ENCODE assay signal across 8 cellular contexts in the genomic region with DNA sequence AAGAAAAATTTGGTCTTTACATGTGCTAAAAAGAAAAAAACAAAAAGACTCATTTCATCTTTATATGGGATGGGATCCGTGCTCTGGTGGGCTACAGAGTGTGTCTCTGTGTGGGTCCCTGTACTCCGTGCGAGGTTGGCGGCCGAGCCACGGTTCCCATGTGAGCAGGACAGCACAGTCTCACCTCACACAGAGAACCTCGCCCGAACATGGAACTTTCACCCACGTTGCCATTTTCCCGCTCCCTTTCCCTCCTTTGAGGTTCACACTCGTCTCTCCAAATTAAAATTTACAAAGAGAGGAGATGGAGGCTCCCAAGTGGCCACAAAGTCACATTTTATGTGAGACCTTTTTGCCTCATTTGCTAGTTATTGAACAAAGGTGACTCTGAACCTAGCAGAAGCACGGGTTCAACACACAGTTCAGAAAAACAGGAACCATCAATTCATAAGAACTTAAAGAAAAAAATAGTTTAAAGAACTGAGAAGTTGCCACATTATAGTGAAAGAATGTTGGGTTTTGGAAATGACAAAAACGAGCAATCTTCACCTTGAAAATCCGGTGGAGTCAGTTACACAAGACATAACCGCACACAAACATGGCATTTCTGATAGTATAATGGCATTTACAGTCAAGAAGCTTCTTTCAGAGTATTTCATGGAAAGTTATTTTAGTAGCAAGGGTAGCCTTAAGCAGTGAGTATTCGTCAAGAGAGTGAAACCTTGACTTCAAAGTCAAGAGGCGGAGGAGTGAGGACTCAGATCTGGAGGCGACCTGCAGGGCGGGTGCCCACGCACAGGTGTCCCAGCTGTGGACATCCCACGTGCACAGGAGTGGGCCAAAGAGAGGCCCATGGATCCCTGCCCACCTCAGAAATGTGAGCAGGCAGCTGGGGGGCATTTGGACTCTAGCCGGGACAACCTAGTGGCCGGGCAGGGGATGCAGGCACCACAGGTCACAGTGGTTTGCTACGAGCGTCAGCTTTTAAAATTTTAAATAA.
DNase-seq lines count a peak whose midpoint lies in the region; ATAC-seq and TF ChIP-seq lines count a peak whose summit lies in the region.
"Not testable (repeated sequence)": the region's sequence is repeated elsewhere in the genome, so short reads cannot be mapped to it uniquely, and the experiment has no call there.

No MANE protein-coding gene starts in this region.

- peak overlapping the region; percentile 81 for H3K27ac Mint-ChIP-seq in CD8-positive, alpha-beta T cell
- H3K27ac Mint-ChIP-seq in T-cell = peak overlapping the region; percentile 39 to 97
- peak overlapping the region; percentile 96 for H3K27ac Mint-ChIP-seq in activated T-helper 1 cell treated with anti-CD3 and anti-CD28 coated beads, Interleukin-12 subunit alpha, Interleukin-12 subunit beta, Interleukin-2, Interleukin-4 antibody, amounts not matched to agents 30 ng/mL and 10 ng/mL and 1 ng/mL, durations not matched to agents 14 hours and 24 hours and 36 hours
- H3K27ac Mint-ChIP-seq in effector memory CD8-positive, alpha-beta T cell = peak overlapping the region; percentile 82 to 96

- ATAC-seq in CD8-positive, alpha-beta T cell; effector memory CD8-positive, alpha-beta T cell (replicated peaks): not testable (repeated sequence)
- ATAC-seq in GM18867 (IDR thresholded peaks at IDR 0.05; ENCODE audit: unreplicated experiment) = peak; percentile 52
- peak; percentile 45 for ATAC-seq in GM21576 (IDR thresholded peaks at IDR 0.05; ENCODE audit: unreplicated experiment)
- peak; percentile 38 for ATAC-seq in HG03095 (IDR thresholded peaks at IDR 0.05; ENCODE audit: unreplicated experiment)
- peak in 3 of 4 experiments; percentile 18 to 42 (median 28) for ATAC-seq in T-cell (replicated peaks in 1 of 4)

- not testable (repeated sequence) for H3K9me3 ChIP-seq in CD8-positive, alpha-beta T cell (ENCODE audit: low read length)

- H3K4me3 ChIP-seq in CD8-positive, alpha-beta T cell (ENCODE audit: low read depth, low read length) = not testable (repeated sequence)

- CTCF ChIA-PET in CD8-positive, alpha-beta T cell (lab: Charles Lee); T-cell (lab: Charles Lee): not testable (repeated sequence)

- DNase-seq in CD8-positive, alpha-beta T cell; T-cell; activated T-helper 1 cell treated with anti-CD3 and anti-CD28 coated beads, Interleukin-12 subunit alpha, Interleukin-12 subunit beta, Interleukin-2, Interleukin-4 antibody, amounts not matched to agents 30 ng/mL and 10 ng/mL and 1 ng/mL, durations not matched to agents 14 hours and 24 hours and 36 hours (ENCODE audit: low spot score); effector memory CD8-positive, alpha-beta T cell: not testable (repeated sequence)
- DNase-seq in stimulated activated CD4-positive, alpha-beta T cell treated with anti-CD3 and anti-CD28 coated beads, Interleukin-2, amount 100 ng/mL, for 24 hours = peak; percentile 68 to 70

- not testable (repeated sequence) for H3K27me3 ChIP-seq in CD8-positive, alpha-beta T cell (ENCODE audit: insufficient read depth, low read length)

- H3K9me3 Mint-ChIP-seq in CD8-positive, alpha-beta T cell; T-cell; activated T-helper 1 cell treated with anti-CD3 and anti-CD28 coated beads, Interleukin-12 subunit alpha, Interleukin-12 subunit beta, Interleukin-2, Interleukin-4 antibody, amounts not matched to agents 30 ng/mL and 10 ng/mL and 1 ng/mL, durations not matched to agents 14 hours and 24 hours and 36 hours; effector memory CD8-positive, alpha-beta T cell: not testable (repeated sequence)

- not testable (repeated sequence) for H3K4me1 ChIP-seq in CD8-positive, alpha-beta T cell (ENCODE audit: insufficient read depth, low read length)

- TF ChIP-seq CTCF in CD8-positive, alpha-beta T cell (IDR thresholded peaks at IDR 0.05) = not testable (repeated sequence)

- H3K27me3 Mint-ChIP-seq in CD8-positive, alpha-beta T cell (ENCODE audit: low read depth); T-cell; activated T-helper 1 cell treated with anti-CD3 and anti-CD28 coated beads, Interleukin-12 subunit alpha, Interleukin-12 subunit beta, Interleukin-2, Interleukin-4 antibody, amounts not matched to agents 30 ng/mL and 10 ng/mL and 1 ng/mL, durations not matched to agents 14 hours and 24 hours and 36 hours (ENCODE audit: insufficient read depth); effector memory CD8-positive, alpha-beta T cell: not testable (repeated sequence)

- POLR2A ChIA-PET in CD8-positive, alpha-beta T cell (lab: Charles Lee); T-cell (lab: Charles Lee): not testable (repeated sequence)

- H3K4me3 Mint-ChIP-seq in CD8-positive, alpha-beta T cell = peak overlapping the region; percentile 67
- H3K4me3 Mint-ChIP-seq in T-cell = peak overlapping the region; percentile 31 to 76 (median 57)
- peak overlapping the region; percentile 82 for H3K4me3 Mint-ChIP-seq in activated T-helper 1 cell treated with anti-CD3 and anti-CD28 coated beads, Interleukin-12 subunit alpha, Interleukin-12 subunit beta, Interleukin-2, Interleukin-4 antibody, amounts not matched to agents 30 ng/mL and 10 ng/mL and 1 ng/mL, durations not matched to agents 14 hours and 24 hours and 36 hours
- H3K4me3 Mint-ChIP-seq in effector memory CD8-positive, alpha-beta T cell = peak overlapping the region; percentile 64 to 74

- H3K36me3 ChIP-seq in CD8-positive, alpha-beta T cell (ENCODE audit: insufficient read depth, low read length) = not testable (repeated sequence)

- not testable (repeated sequence) for H3K27ac ChIP-seq in CD8-positive, alpha-beta T cell (ENCODE audit: low read depth, low read length)

- intact Hi-C loops in CD8-positive, alpha-beta T cell (cut with DNase I, micrococcal nuclease); activated T-helper 1 cell treated with anti-CD3 and anti-CD28 coated beads, Interleukin-12 subunit alpha, Interleukin-12 subunit beta, Interleukin-2, Interleukin-4 antibody, amounts not matched to agents 30 ng/mL and 10 ng/mL and 1 ng/mL, durations not matched to agents 14 hours and 24 hours and 36 hours (cut with micrococcal nuclease): not testable (repeated sequence)

- peaks cover 17% of the 10 kb centered on the region for H3K4me1 Mint-ChIP-seq in CD8-positive, alpha-beta T cell (ENCODE audit: low read depth)
- peaks cover 2 to 56% (median 8%) of the 10 kb centered on the region in 3 donors for H3K4me1 Mint-ChIP-seq in T-cell
- H3K4me1 Mint-ChIP-seq in activated T-helper 1 cell treated with anti-CD3 and anti-CD28 coated beads, Interleukin-12 subunit alpha, Interleukin-12 subunit beta, Interleukin-2, Interleukin-4 antibody, amounts not matched to agents 30 ng/mL and 10 ng/mL and 1 ng/mL, durations not matched to agents 14 hours and 24 hours and 36 hours (ENCODE audit: low read depth) = peaks cover 29% of the 10 kb centered on the region
- H3K4me1 Mint-ChIP-seq in effector memory CD8-positive, alpha-beta T cell (ENCODE audit: low read depth in 2 of 2) = peaks cover 11 to 12% of the 10 kb centered on the region in 2 donors

- not testable (repeated sequence) for H3K36me3 Mint-ChIP-seq in CD8-positive, alpha-beta T cell; T-cell; effector memory CD8-positive, alpha-beta T cell (ENCODE audit: insufficient read depth)
- H3K36me3 Mint-ChIP-seq in activated T-helper 1 cell treated with anti-CD3 and anti-CD28 coated beads, Interleukin-12 subunit alpha, Interleukin-12 subunit beta, Interleukin-2, Interleukin-4 antibody, amounts not matched to agents 30 ng/mL and 10 ng/mL and 1 ng/mL, durations not matched to agents 14 hours and 24 hours and 36 hours (ENCODE audit: low read depth) = peaks cover 22% of the 10 kb centered on the region
